1 cellular context compared by ENCODE assay signal in genomic region chr6:72669324-72669723, GRCh38.
TF ChIP-seq lines count a peak whose summit lies in the region.

No MANE protein-coding gene starts in this region.

TF ChIP-seq in GM12878, 131 proteins besides CTCF, POLR2A, EP300 and RAD21:
- TF ChIP-seq YBX1 (IDR thresholded peaks at IDR 0.05) (no peak), MEF2B (IDR thresholded peaks at IDR 0.05; ENCODE audit: partially characterized antibody, poor library complexity, severe bottlenecking) (no peak), DPF2 (IDR thresholded peaks at IDR 0.05) (no peak), ZNF207 (IDR thresholded peaks at IDR 0.05; ENCODE audit: borderline replicate concordance) (no peak), ZZZ3 (IDR thresholded peaks at IDR 0.05; ENCODE audit: control insufficient read depth, insufficient read length, low read depth) (no peak), CREM (IDR thresholded peaks at IDR 0.05; ENCODE audit: low read depth) (no peak), BHLHE40 (IDR thresholded peaks at IDR 0.05; ENCODE audit: borderline replicate concordance in 1 of 2, low read depth in 2 of 2, low read length in 1 of 2) (no peak), RAD51 (IDR thresholded peaks at IDR 0.05) (no peak), SP1 (IDR thresholded peaks at IDR 0.05; ENCODE audit: low read depth, low read length) (no peak), ZBTB11 (CRISPR knock-in tag; IDR thresholded peaks at IDR 0.05) (no peak), SMC3 (IDR thresholded peaks at IDR 0.05; ENCODE audit: borderline replicate concordance, low read length) (no peak)
- TF ChIP-seq, protein P1, sequence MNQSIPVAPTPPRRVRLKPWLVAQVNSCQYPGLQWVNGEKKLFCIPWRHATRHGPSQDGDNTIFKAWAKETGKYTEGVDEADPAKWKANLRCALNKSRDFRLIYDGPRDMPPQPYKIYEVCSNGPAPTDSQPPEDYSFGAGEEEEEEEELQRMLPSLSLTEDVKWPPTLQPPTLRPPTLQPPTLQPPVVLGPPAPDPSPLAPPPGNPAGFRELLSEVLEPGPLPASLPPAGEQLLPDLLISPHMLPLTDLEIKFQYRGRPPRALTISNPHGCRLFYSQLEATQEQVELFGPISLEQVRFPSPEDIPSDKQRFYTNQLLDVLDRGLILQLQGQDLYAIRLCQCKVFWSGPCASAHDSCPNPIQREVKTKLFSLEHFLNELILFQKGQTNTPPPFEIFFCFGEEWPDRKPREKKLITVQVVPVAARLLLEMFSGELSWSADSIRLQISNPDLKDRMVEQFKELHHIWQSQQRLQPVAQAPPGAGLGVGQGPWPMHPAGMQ (IDR thresholded peaks at IDR 0.05; ENCODE audit: borderline replicate concordance) = no peak
TF ChIP-seq in GM12878: peak in this region for 0.
